1 cellular context compared by ENCODE assay signal in the genomic region with DNA sequence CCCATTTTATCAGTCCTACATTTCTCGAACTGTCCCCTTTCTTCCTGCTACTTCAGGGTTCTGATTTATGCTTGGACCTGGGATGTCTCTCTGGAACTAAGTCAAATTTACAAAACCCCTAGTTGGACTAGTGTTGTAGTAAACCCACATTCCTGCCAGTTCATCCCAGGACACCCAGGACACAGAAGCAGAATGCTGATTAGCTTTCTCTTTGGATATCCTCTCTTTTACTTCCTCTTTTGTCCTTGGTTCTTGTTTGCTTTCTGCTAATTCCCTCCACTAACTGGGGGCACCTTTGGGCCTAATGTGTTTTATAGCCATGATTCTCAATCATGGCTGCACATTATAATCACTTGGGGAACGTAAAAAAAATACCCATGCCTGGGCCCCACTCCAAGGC.
TF ChIP-seq lines count a peak whose summit lies in the region.

No MANE protein-coding gene starts in this region.

TF ChIP-seq in WTC11, 78 proteins besides CTCF, POLR2A, EP300 and RAD21 (continued from another document):
- no peak for TF ChIP-seq ARID4B (CRISPR knock-in tag; IDR thresholded peaks at IDR 0.05; ENCODE audit: borderline replicate concordance)
